ENCODE assay signal across 10 cellular contexts in genomic region chr15:39427705-39428104, GRCh38.
DNase-seq lines count a peak whose midpoint lies in the region; ATAC-seq and TF ChIP-seq lines count a peak whose summit lies in the region.
"Had no signal": no experiment of that assay in that cellular context is flagged by ENCODE, and none has a peak within 500 bp of the region (broad histone marks: within the 10 kb centered on the region; RNA-seq: fewer than 3 reads in every experiment).

No MANE protein-coding gene starts in this region.

- H3K27me3 ChIP-seq in heart right ventricle (no peaks in the 10 kb centered on the region), BE2C (peaks cover 4% of the 10 kb centered on the region; the same call in 1 of the 2 replicates)
- H3K27me3 ChIP-seq: transverse colon had no signal

- DNase-seq in activated CD4-positive, alpha-beta T cell treated with anti-CD3 and anti-CD28 coated beads for 36 hours = peak; percentile 10
- no peak for DNase-seq in activated CD4-positive, alpha-beta T cell treated with anti-CD3 and anti-CD28 coated beads, Interleukin-2, amount 50 U/mL, for 1 hour
- peak; percentile 60 for DNase-seq in NOMO-1 treated with DMSO at 0.1 percent for 48 hours (lab: John Stamatoyannopoulos, UW; ENCODE audit: unreplicated experiment)
- peak in 1 of 2 donors; percentile 28 for DNase-seq in heart right ventricle
- peak; percentile 6 for DNase-seq in stimulated activated naive CD8-positive, alpha-beta T cell treated with anti-CD3 and anti-CD28 coated beads, Interleukin-15, Interleukin-2, amounts not matched to agents 100 U/mL and 50 U/mL, for 24 hours
- DNase-seq in BE2C = no peak
- no peak for DNase-seq in NCI-H526 treated with DMSO at 0.1 percent for 48 hours (lab: John Stamatoyannopoulos, UW)
- no peak for DNase-seq in NCI-H2029 (lab: John Stamatoyannopoulos, UW)

- peaks cover 37% of the 10 kb centered on the region for H3K4me1 Mint-ChIP-seq in activated CD4-positive, alpha-beta T cell treated with anti-CD3 and anti-CD28 coated beads for 36 hours

- H3K9me3 ChIP-seq in heart right ventricle (no peaks in the 10 kb centered on the region), BE2C (no peaks in the 10 kb centered on the region; the same call in 1 of the 2 replicates)
- H3K9me3 ChIP-seq: A549, transverse colon had no signal

- intact Hi-C loops in activated CD4-positive, alpha-beta T cell treated with anti-CD3 and anti-CD28 coated beads for 36 hours (cut with DNase I, micrococcal nuclease) = loop anchor here in 1 of 2 experiments (2.0 kb wide), 1 partner anchor 17 kb away; no protein-coding TSS in a partner anchor
- intact Hi-C loops in heart right ventricle (cut with DNase I) = no loop called here

- TF ChIP-seq CTCF in heart right ventricle (IDR thresholded peaks at IDR 0.05) = no peak
- no peak for TF ChIP-seq CTCF in BE2C (IDR thresholded peaks at IDR 0.05; ENCODE audit: low read depth, low read length)

- peaks cover 28% of the 10 kb centered on the region for H3K27me3 Mint-ChIP-seq in activated CD4-positive, alpha-beta T cell treated with anti-CD3 and anti-CD28 coated beads for 36 hours

- POLR2A ChIA-PET in activated CD4-positive, alpha-beta T cell treated with anti-CD3 and anti-CD28 coated beads for 36 hours (lab: Charles Lee) = no interaction called here

- H3K27ac ChIP-seq in heart right ventricle = peak overlapping the region; percentile 9 to 82 (median 48)
- H3K27ac ChIP-seq: A549 had no signal

- H3K36me3 ChIP-seq in heart right ventricle = no peaks in the 10 kb centered on the region
- H3K36me3 ChIP-seq in BE2C = no peaks in the 10 kb centered on the region
- H3K36me3 ChIP-seq: transverse colon had no signal

- no peak for ATAC-seq in activated CD4-positive, alpha-beta T cell treated with anti-CD3 and anti-CD28 coated beads for 36 hours
- peak; percentile 47 to 96 (median 86) for ATAC-seq in heart right ventricle
- no peak for ATAC-seq in stimulated activated naive CD8-positive, alpha-beta T cell treated with anti-CD3 and anti-CD28 coated beads, Interleukin-15, Interleukin-2, amounts not matched to agents 100 U/mL and 50 U/mL, for 24 hours
- ATAC-seq: A549 had no signal

- no peaks in the 10 kb centered on the region for H3K36me3 Mint-ChIP-seq in activated CD4-positive, alpha-beta T cell treated with anti-CD3 and anti-CD28 coated beads for 36 hours (ENCODE audit: low read depth)

- 33 to 36% methylated on average over 3 of the region's 3 CpGs for WGBS in heart right ventricle, 2 donors

- H3K4me3 ChIP-seq in heart right ventricle (peak overlapping the region in 1 of 10 donors; percentile 33), BE2C (ENCODE audit: low read depth, low read length) (no peak overlapping the region)
- H3K4me3 ChIP-seq: A549, transverse colon had no signal

- no peak overlapping the region for H3K27ac Mint-ChIP-seq in activated CD4-positive, alpha-beta T cell treated with anti-CD3 and anti-CD28 coated beads for 36 hours

- H3K4me1 ChIP-seq in heart right ventricle (peaks cover 3 to 63% (median 24%) of the 10 kb centered on the region in 9 donors), BE2C (no peaks in the 10 kb centered on the region)

- CTCF ChIA-PET in activated CD4-positive, alpha-beta T cell treated with anti-CD3 and anti-CD28 coated beads for 36 hours (lab: Charles Lee) = interaction anchor here (1.4 to 1.5 kb wide), 2 partner anchors 13 to 16 kb away, joined by 3 read pairs; no protein-coding TSS in a partner anchor

- peaks cover 2% of the 10 kb centered on the region for H3K9me3 Mint-ChIP-seq in activated CD4-positive, alpha-beta T cell treated with anti-CD3 and anti-CD28 coated beads for 36 hours (ENCODE audit: low read depth)

- H3K4me3 Mint-ChIP-seq in activated CD4-positive, alpha-beta T cell treated with anti-CD3 and anti-CD28 coated beads for 36 hours = no peak overlapping the region

Comparison
In these comparisons a context has a peak if more than half of its experiments do, and no peak if none do; other contexts are left out.
1. DNase-seq: peak in activated CD4-positive, alpha-beta T cell treated with anti-CD3 and anti-CD28 coated beads for 36 hours (single experiment), NOMO-1 treated with DMSO at 0.1 percent for 48 hours (single experiment) and stimulated activated naive CD8-positive, alpha-beta T cell treated with anti-CD3 and anti-CD28 coated beads, Interleukin-15, Interleukin-2, amounts not matched to agents 100 U/mL and 50 U/mL, for 24 hours (single experiment); none in activated CD4-positive, alpha-beta T cell treated with anti-CD3 and anti-CD28 coated beads, Interleukin-2, amount 50 U/mL, for 1 hour (single experiment), BE2C (single experiment), NCI-H526 treated with DMSO at 0.1 percent for 48 hours (single experiment) and NCI-H2029 (single experiment).
2. ATAC-seq: peak in heart right ventricle (8 of 8); none in activated CD4-positive, alpha-beta T cell treated with anti-CD3 and anti-CD28 coated beads for 36 hours (single experiment) and stimulated activated naive CD8-positive, alpha-beta T cell treated with anti-CD3 and anti-CD28 coated beads, Interleukin-15, Interleukin-2, amounts not matched to agents 100 U/mL and 50 U/mL, for 24 hours (single experiment).